Comparison of ENCODE assay signal across 11 cellular contexts in genomic region chr18:39946623-39947061, GRCh38.
DNase-seq lines count a peak whose midpoint lies in the region; ATAC-seq lines count a peak whose summit lies in the region.
"Had no signal": no experiment of that assay in that cellular context is flagged by ENCODE, and none has a peak within 500 bp of the region (broad histone marks: within the 10 kb centered on the region; RNA-seq: fewer than 3 reads in every experiment).

No MANE protein-coding gene starts in this region.

- H3K27me3 ChIP-seq in Karpas-422 (ENCODE audit: low read length), result no peaks in the 10 kb centered on the region

- no peaks in the 10 kb centered on the region for H3K4me1 ChIP-seq in Karpas-422 (ENCODE audit: low read length)

- no peak overlapping the region for H3K4me3 ChIP-seq in Karpas-422 (ENCODE audit: low read length)

- no peaks in the 10 kb centered on the region for H3K79me2 ChIP-seq in Karpas-422 (ENCODE audit: low read length)

- no peaks in the 10 kb centered on the region for H3K36me3 ChIP-seq in Karpas-422 (ENCODE audit: insufficient read depth, low read length)

- no peak overlapping the region for H3K9ac ChIP-seq in Karpas-422 (ENCODE audit: low read length)

- no peak overlapping the region for H3K27ac Mint-ChIP-seq in effector memory CD8-positive, alpha-beta T cell
- H3K27ac Mint-ChIP-seq: activated naive CD8-positive, alpha-beta T cell treated with anti-CD3 and anti-CD28 coated beads, Interleukin-2, amount 10 ng/mL, durations not matched to agents 7 days and 5 days had no signal

- DNase-seq in ELR (ENCODE audit: low read depth) (peak; percentile 42), NCI-H226 (peak; percentile 78), epithelial cell of prostate (ENCODE audit: low read depth, low spot score) (peak; percentile 77), pons (ENCODE audit: low spot score) (peak; percentile 37), Karpas-422 (no peak)
- DNase-seq in effector memory CD8-positive, alpha-beta T cell, result no peak
- DNase-seq: activated naive CD8-positive, alpha-beta T cell treated with anti-CD3 and anti-CD28 coated beads, Interleukin-2, amount 10 ng/mL, durations not matched to agents 7 days and 5 days; NK-92 treated with Interleukin-12 subunit alpha and Interleukin-12 subunit beta, amount 100 ng/mL, for 24 hours had no signal

- no peaks in the 10 kb centered on the region for H4K20me1 ChIP-seq in Karpas-422 (ENCODE audit: insufficient read depth, low read depth, low read length)

- H3K9me2 ChIP-seq in Karpas-422 (replicated peaks; ENCODE audit: insufficient read depth, low read length), result no peaks in the 10 kb centered on the region

- no peaks in the 10 kb centered on the region for H3K27me3 Mint-ChIP-seq in effector memory CD8-positive, alpha-beta T cell
- H3K27me3 Mint-ChIP-seq: activated naive CD8-positive, alpha-beta T cell treated with anti-CD3 and anti-CD28 coated beads, Interleukin-2, amount 10 ng/mL, durations not matched to agents 7 days and 5 days had no signal

- H2AFZ ChIP-seq in Karpas-422 (ENCODE audit: low read length), result no peak overlapping the region

- H3K4me3 Mint-ChIP-seq in effector memory CD8-positive, alpha-beta T cell, result no peak overlapping the region
- H3K4me3 Mint-ChIP-seq: activated naive CD8-positive, alpha-beta T cell treated with anti-CD3 and anti-CD28 coated beads, Interleukin-2, amount 10 ng/mL, durations not matched to agents 7 days and 5 days had no signal

- no peaks in the 10 kb centered on the region for H3K36me3 Mint-ChIP-seq in effector memory CD8-positive, alpha-beta T cell (ENCODE audit: insufficient read depth)
- H3K36me3 Mint-ChIP-seq: activated naive CD8-positive, alpha-beta T cell treated with anti-CD3 and anti-CD28 coated beads, Interleukin-2, amount 10 ng/mL, durations not matched to agents 7 days and 5 days had no signal

- H3K4me1 Mint-ChIP-seq in effector memory CD8-positive, alpha-beta T cell (ENCODE audit: low read depth in 2 of 2), result no peaks in the 10 kb centered on the region
- H3K4me1 Mint-ChIP-seq: activated naive CD8-positive, alpha-beta T cell treated with anti-CD3 and anti-CD28 coated beads, Interleukin-2, amount 10 ng/mL, durations not matched to agents 7 days and 5 days had no signal

- H3K9me3 ChIP-seq in Karpas-422 (ENCODE audit: low read length), result peaks cover 28% of the 10 kb centered on the region

- ATAC-seq in effector memory CD8-positive, alpha-beta T cell (replicated peaks), result no peak
- ATAC-seq in HG02885 (IDR thresholded peaks at IDR 0.05; ENCODE audit: poor library complexity, unreplicated experiment) (no peak), HG03175 (IDR thresholded peaks at IDR 0.05; ENCODE audit: unreplicated experiment) (no peak)
- ATAC-seq: activated CD4-positive, CD25-positive, alpha-beta regulatory T cell treated with anti-CD3 and anti-CD28 coated beads, Interleukin-2, amount 50 U/mL, for 24 hours had no signal

- peaks cover 4 to 7% of the 10 kb centered on the region in 2 donors for H3K9me3 Mint-ChIP-seq in effector memory CD8-positive, alpha-beta T cell

- no peak overlapping the region for H3K4me2 ChIP-seq in Karpas-422 (ENCODE audit: low read depth, low read length, poor library complexity, severe bottlenecking)

- peak overlapping the region; percentile 81 for H3K27ac ChIP-seq in epithelial cell of prostate
- H3K27ac ChIP-seq in Karpas-422 (ENCODE audit: low read length), result no peak overlapping the region

Comparison
In these comparisons a context has a peak if more than half of its experiments do, and no peak if none do; other contexts are left out.
1. DNase-seq: peak in ELR (single experiment), NCI-H226 (single experiment), epithelial cell of prostate (single experiment) and pons (single experiment); none in effector memory CD8-positive, alpha-beta T cell (0 of 3) and Karpas-422 (single experiment).